In genomic region chr6:111712398-111712797, GRCh38 we compare ENCODE assay signal across 9 cellular contexts.
DNase-seq lines count a peak whose midpoint lies in the region; ATAC-seq and TF ChIP-seq lines count a peak whose summit lies in the region.
"Had no signal": no experiment of that assay in that cellular context is flagged by ENCODE, and none has a peak within 500 bp of the region (broad histone marks: within the 10 kb centered on the region; RNA-seq: fewer than 3 reads in every experiment).

No MANE protein-coding gene starts in this region.

- 78% methylated on average over 4 of the region's 4 CpGs for WGBS in mammary epithelial cell (ENCODE audit: low coverage, missing lambda C conversion rate)

- H3K27me3 ChIP-seq in mammary epithelial cell (ENCODE audit: insufficient read depth, low read length) (no peaks in the 10 kb centered on the region), left lung (no peaks in the 10 kb centered on the region), uterus (no peaks in the 10 kb centered on the region)

- TF ChIP-seq CTCF in mammary epithelial cell (conservative IDR thresholded peaks at IDR 0.05 in 1 of 2, IDR thresholded peaks at IDR 0.05 in 1 of 2; ENCODE audit: extremely low read depth in 1 of 2, insufficient read depth in 1 of 2, low read depth in 1 of 2, low read length in 2 of 2) (no peak), left lung (IDR thresholded peaks at IDR 0.05) (no peak), uterus (IDR thresholded peaks at IDR 0.05) (no peak)

- BruUV-seq in mammary epithelial cell (replicated peaks; lab: Mats Ljungman, UMichigan) = no TSS peak

- no peak overlapping the region for H2AFZ ChIP-seq in mammary epithelial cell (ENCODE audit: low read depth, low read length)

- H3K27ac ChIP-seq in mammary epithelial cell (ENCODE audit: insufficient read depth, low read depth, low read length) (no peak overlapping the region), left lung (peak overlapping the region in 1 of 2 donors; percentile 37), uterus (peak overlapping the region; percentile 62 to 76)
- H3K27ac ChIP-seq: C4-2B had no signal

- no peak for TF ChIP-seq POLR2A in uterus (IDR thresholded peaks at IDR 0.05)

- H3K4me3 Mint-ChIP-seq in activated naive CD4-positive, alpha-beta T cell treated with anti-CD3 and anti-CD28 coated beads, Interleukin-2, amount 50 U/mL, for 24 hours = peak overlapping the region; percentile 42

- in situ Hi-C loops in mammary epithelial cell (cut with MboI; ENCODE audit: low sequenced_read_pairs in 2 of 2) = loop anchor here in 1 of 2 donors (5.0 kb wide), 1 partner anchor 285 kb away; no protein-coding TSS in a partner anchor

- CTCF ChIA-PET in mammary epithelial cell (lab: Charles Lee; ENCODE audit: low non-redundant PET) = interaction anchor here (0.6 kb wide), 1 partner anchor 331 kb away, joined by 5 read pairs; no protein-coding TSS in a partner anchor

- no peak overlapping the region for H3K9ac ChIP-seq in mammary epithelial cell (ENCODE audit: insufficient read depth, low read length)

- no peaks in the 10 kb centered on the region for H4K20me1 ChIP-seq in mammary epithelial cell (ENCODE audit: insufficient read depth, low read length)

- ATAC-seq in left lung = peak; percentile 33

- H3K79me2 ChIP-seq in mammary epithelial cell (ENCODE audit: insufficient read depth, low read length) = no peaks in the 10 kb centered on the region

- H3K9me3 Mint-ChIP-seq in activated naive CD4-positive, alpha-beta T cell treated with anti-CD3 and anti-CD28 coated beads, Interleukin-2, amount 50 U/mL, for 24 hours = no peaks in the 10 kb centered on the region

- peaks cover 1% of the 10 kb centered on the region for H3K36me3 ChIP-seq in mammary epithelial cell (ENCODE audit: insufficient read depth, low read length)
- peaks cover 0 to 22% of the 10 kb centered on the region in 2 donors for H3K36me3 ChIP-seq in left lung
- no peaks in the 10 kb centered on the region for H3K36me3 ChIP-seq in uterus

- peak overlapping the region; percentile 80 for H3K27ac Mint-ChIP-seq in activated naive CD4-positive, alpha-beta T cell treated with anti-CD3 and anti-CD28 coated beads, Interleukin-2, amount 50 U/mL, for 24 hours

- H3K9me3 ChIP-seq in mammary epithelial cell (replicated peaks; ENCODE audit: insufficient read depth, low read length) = no peaks in the 10 kb centered on the region
- H3K9me3 ChIP-seq in left lung = no peaks in the 10 kb centered on the region
- H3K9me3 ChIP-seq in uterus = no peaks in the 10 kb centered on the region

- H3K4me3 ChIP-seq in mammary epithelial cell (replicated peaks in 1 of 3; ENCODE audit: insufficient read depth in 1 of 3, low read depth in 2 of 3, low read length in 3 of 3) = no peak overlapping the region
- H3K4me3 ChIP-seq in left lung = no peak overlapping the region
- H3K4me3 ChIP-seq in uterus = no peak overlapping the region

- H3K4me1 ChIP-seq in mammary epithelial cell (ENCODE audit: insufficient read depth, low read length) (peaks cover 8% of the 10 kb centered on the region), left lung (peaks cover 7 to 26% of the 10 kb centered on the region in 2 donors), uterus (no peaks in the 10 kb centered on the region)

- H3K27me3 Mint-ChIP-seq in activated naive CD4-positive, alpha-beta T cell treated with anti-CD3 and anti-CD28 coated beads, Interleukin-2, amount 50 U/mL, for 24 hours = no peaks in the 10 kb centered on the region

- H3K36me3 Mint-ChIP-seq in activated naive CD4-positive, alpha-beta T cell treated with anti-CD3 and anti-CD28 coated beads, Interleukin-2, amount 50 U/mL, for 24 hours = peaks cover 43% of the 10 kb centered on the region

- intact Hi-C loops in mammary epithelial cell (cut with micrococcal nuclease) = no loop called here
- intact Hi-C loops in left lung (cut with DNase I) = loop anchor here in 1 of 2 donors (5.0 kb wide), 1 partner anchor 285 kb away; no protein-coding TSS in a partner anchor
- intact Hi-C loops in uterus (cut with DNase I; ENCODE audit: low total_unique reads) = loop anchor here (5.0 to 10.0 kb wide), 2 partner anchors 162 to 335 kb away; partner anchors contain the start of gene FYN

- H3K4me2 ChIP-seq in mammary epithelial cell (ENCODE audit: insufficient read depth, low read depth, low read length) = no peak overlapping the region

- dilution Hi-C loops in mammary epithelial cell (cut with HindIII; ENCODE audit: low sequenced_read_pairs) = no loop called here

- H3K4me1 Mint-ChIP-seq in activated naive CD4-positive, alpha-beta T cell treated with anti-CD3 and anti-CD28 coated beads, Interleukin-2, amount 50 U/mL, for 24 hours = peaks cover 80% of the 10 kb centered on the region

- DNase-seq in activated naive CD4-positive, alpha-beta T cell (lab: John Stamatoyannopoulos, UW) = no peak
- DNase-seq in mammary epithelial cell (peak; percentile 9), left lung (no peak), uterus (no peak), NCI-H2227 (lab: John Stamatoyannopoulos, UW; ENCODE audit: unreplicated experiment) (no peak), Kasumi-1 (lab: John Stamatoyannopoulos, UW) (no peak)
- no peak for DNase-seq in activated effector memory CD4-positive, alpha-beta T cell treated with Interleukin-2 at 50 U/mL for 16 hours
